ENCODE assay signal across 25 cellular contexts in the genomic region with DNA sequence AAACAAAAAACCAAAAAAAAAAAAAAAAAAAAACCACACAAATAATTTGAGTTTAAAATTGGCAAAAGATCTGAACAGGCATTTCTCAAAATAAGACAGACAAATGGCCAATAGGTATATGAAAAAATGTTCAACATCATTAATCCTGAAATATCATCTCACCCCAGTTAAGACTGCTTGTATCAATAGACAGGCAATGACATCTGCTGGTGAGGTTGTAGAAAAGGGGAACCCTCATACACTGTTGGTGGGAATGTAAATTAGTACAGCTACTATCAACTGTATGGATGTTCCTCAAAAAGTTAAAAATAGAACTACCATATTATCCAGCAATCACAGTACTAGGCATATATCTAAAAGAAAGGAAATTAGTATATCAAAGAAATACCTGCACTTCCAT.
DNase-seq lines count a peak whose midpoint lies in the region; ATAC-seq, FAIRE-seq and TF ChIP-seq lines count a peak whose summit lies in the region.
"Had no signal": no experiment of that assay in that cellular context is flagged by ENCODE, and none has a peak within 500 bp of the region (broad histone marks: within the 10 kb centered on the region; RNA-seq: fewer than 3 reads in every experiment).

No MANE protein-coding gene starts in this region.

- no peaks in the 10 kb centered on the region for H3K36me3 ChIP-seq in HepG2 (replicated peaks in 1 of 2; ENCODE audit: control insufficient read depth in 1 of 2, insufficient read depth in 2 of 2, low read length in 2 of 2)
- H3K36me3 ChIP-seq in right lobe of liver, result no peaks in the 10 kb centered on the region
- no peaks in the 10 kb centered on the region for H3K36me3 ChIP-seq in OCI-LY3 (replicated peaks; ENCODE audit: low read depth, low read length)
- H3K36me3 ChIP-seq: BLaER1 treated with 17β-estradiol and CSF1 and Interleukin-3, amounts not matched to agents 10 nM and 100 nM had no signal

- no peak overlapping the region for H3K27ac Mint-ChIP-seq in stimulated activated naive B cell treated with anti-CD40 and anti-IgM and Interleukin-4, amounts not matched to agents 10 μg/mL and 1 μg/mL and 100 μg/mL, for 72 hours
- H3K27ac Mint-ChIP-seq: activated CD4-positive, alpha-beta T cell treated with anti-CD3 and anti-CD28 coated beads, Interleukin-2, amount 10 ng/mL, durations not matched to agents 7 days and 5 days; activated T-cell treated with anti-CD3 and anti-CD28 coated beads, Interleukin-2, amount 50 U/mL, for 72 hours; natural killer cell; stimulated activated naive CD8-positive, alpha-beta T cell treated with anti-CD3 and anti-CD28 coated beads, Interleukin-15, Interleukin-2, amounts not matched to agents 100 ng/mL and 50 ng/mL, for 24 hours had no signal

- ATAC-seq in HepG2 (no peak), right lobe of liver (no peak), HG03378 (IDR thresholded peaks at IDR 0.05; ENCODE audit: unreplicated experiment) (no peak)
- ATAC-seq in stimulated activated naive B cell treated with anti-CD40 and anti-IgM and Interleukin-4, amounts not matched to agents 10 μg/mL and 1 μg/mL and 100 μg/mL, for 72 hours (replicated peaks), result no peak
- ATAC-seq: activated T-cell treated with anti-CD3 and anti-CD28 coated beads, Interleukin-2, amount 50 U/mL, for 72 hours; natural killer cell had no signal

- TF ChIP-seq CTCF in HepG2 (CRISPR knock-in tag; IDR thresholded peaks at IDR 0.05) (peak; percentile 39), right lobe of liver (IDR thresholded peaks at IDR 0.05) (no peak), OCI-LY3 (IDR thresholded peaks at IDR 0.05; ENCODE audit: low read depth, low read length) (peak; percentile 40), choroid plexus epithelial cell (conservative IDR thresholded peaks at IDR 0.05; ENCODE audit: low read depth, low read length) (peak; percentile 56)

- H3K27ac ChIP-seq in HepG2 (ENCODE audit: extremely low read length, insufficient read depth, low read length), result no peak overlapping the region
- H3K27ac ChIP-seq in right lobe of liver, result no peak overlapping the region
- no peak overlapping the region for H3K27ac ChIP-seq in OCI-LY3 (ENCODE audit: low read length)
- H3K27ac ChIP-seq: BLaER1 treated with 17β-estradiol and CSF1 and Interleukin-3, amounts not matched to agents 10 nM and 100 nM had no signal

- no peaks in the 10 kb centered on the region for H3K9me3 ChIP-seq in HepG2 (ENCODE audit: low read length)
- peaks cover 0 to 4% (median 0%) of the 10 kb centered on the region in 4 donors for H3K9me3 ChIP-seq in right lobe of liver
- no peaks in the 10 kb centered on the region for H3K9me3 ChIP-seq in OCI-LY3 (ENCODE audit: insufficient read depth, low read length)
- H3K9me3 ChIP-seq: Caco-2 had no signal

- H3K27me3 Mint-ChIP-seq in stimulated activated naive B cell treated with anti-CD40 and anti-IgM and Interleukin-4, amounts not matched to agents 10 μg/mL and 1 μg/mL and 100 μg/mL, for 72 hours, result no peaks in the 10 kb centered on the region
- H3K27me3 Mint-ChIP-seq: activated CD4-positive, alpha-beta T cell treated with anti-CD3 and anti-CD28 coated beads, Interleukin-2, amount 10 ng/mL, durations not matched to agents 7 days and 5 days; stimulated activated naive CD8-positive, alpha-beta T cell treated with anti-CD3 and anti-CD28 coated beads, Interleukin-15, Interleukin-2, amounts not matched to agents 100 ng/mL and 50 ng/mL, for 24 hours had no signal

- H3K4me1 Mint-ChIP-seq in stimulated activated naive B cell treated with anti-CD40 and anti-IgM and Interleukin-4, amounts not matched to agents 10 μg/mL and 1 μg/mL and 100 μg/mL, for 72 hours, result no peaks in the 10 kb centered on the region
- H3K4me1 Mint-ChIP-seq: activated CD4-positive, alpha-beta T cell treated with anti-CD3 and anti-CD28 coated beads, Interleukin-2, amount 10 ng/mL, durations not matched to agents 7 days and 5 days; natural killer cell had no signal

- CTCF ChIA-PET in HepG2 (lab: Yijun Ruan, JAX; ENCODE audit: low intra/inter-chr PET ratio, low total read pairs), result no interaction called here

- H3K4me3 ChIP-seq in HepG2 (replicated peaks in 1 of 3; ENCODE audit: insufficient read depth in 1 of 3, low read depth in 2 of 3, low read length in 3 of 3), result no peak overlapping the region
- no peak overlapping the region for H3K4me3 ChIP-seq in right lobe of liver
- no peak overlapping the region for H3K4me3 ChIP-seq in OCI-LY3 (ENCODE audit: low read length)
- no peak overlapping the region for H3K4me3 ChIP-seq in choroid plexus epithelial cell (ENCODE audit: low read depth, low read length)
- H3K4me3 ChIP-seq: BLaER1 treated with 17β-estradiol and CSF1 and Interleukin-3, amounts not matched to agents 10 nM and 100 nM; lung had no signal

- H3K36me3 Mint-ChIP-seq in stimulated activated naive B cell treated with anti-CD40 and anti-IgM and Interleukin-4, amounts not matched to agents 10 μg/mL and 1 μg/mL and 100 μg/mL, for 72 hours, result no peaks in the 10 kb centered on the region
- H3K36me3 Mint-ChIP-seq: natural killer cell had no signal

- no peak for FAIRE-seq in HepG2 (lab: Jason Lieb, UNC)
- FAIRE-seq: GM18507 had no signal

- in situ Hi-C loops in HepG2 (cut with HindIII; ENCODE audit: extremely low pct_ligation_motif_present, low pct_unique_long_range_greater_than_20kb), result no loop called here

- TF ChIP-seq POLR2A in HepG2 (IDR thresholded peaks at IDR 0.05; ENCODE audit: insufficient read depth in 1 of 2, low read depth in 2 of 2, low read length in 2 of 2) (no peak), right lobe of liver (IDR thresholded peaks at IDR 0.05) (no peak)

- intact Hi-C loops in HepG2 (cut with micrococcal nuclease; ENCODE audit: unreplicated experiment) (loop anchor here (1.0 kb wide), 1 partner anchor 872 kb away; no protein-coding TSS in a partner anchor), right lobe of liver (cut with DNase I) (no loop called here)

- TF ChIP-seq EP300 in HepG2 (IDR thresholded peaks at IDR 0.05; ENCODE audit: low read depth in 2 of 2, low read length in 2 of 2), result no peak
- TF ChIP-seq EP300 in HepG2 (CRISPR knock-in tag; IDR thresholded peaks at IDR 0.05; ENCODE audit: borderline replicate concordance), result no peak

- no peak overlapping the region for H3K4me3 Mint-ChIP-seq in stimulated activated naive B cell treated with anti-CD40 and anti-IgM and Interleukin-4, amounts not matched to agents 10 μg/mL and 1 μg/mL and 100 μg/mL, for 72 hours
- H3K4me3 Mint-ChIP-seq: activated CD4-positive, alpha-beta T cell treated with anti-CD3 and anti-CD28 coated beads, Interleukin-2, amount 10 ng/mL, durations not matched to agents 7 days and 5 days; activated T-cell treated with anti-CD3 and anti-CD28 coated beads, Interleukin-2, amount 50 U/mL, for 72 hours; natural killer cell; stimulated activated naive CD8-positive, alpha-beta T cell treated with anti-CD3 and anti-CD28 coated beads, Interleukin-15, Interleukin-2, amounts not matched to agents 100 ng/mL and 50 ng/mL, for 24 hours had no signal

- H3K9ac ChIP-seq in HepG2 (ENCODE audit: insufficient read depth, low read depth, low read length), result no peak overlapping the region
- no peak overlapping the region for H3K9ac ChIP-seq in OCI-LY3 (ENCODE audit: low read length)
- H3K9ac ChIP-seq: BLaER1 treated with 17β-estradiol and CSF1 and Interleukin-3, amounts not matched to agents 10 nM and 100 nM had no signal

- POLR2A ChIA-PET in HepG2 (lab: Yijun Ruan, JAX), result no interaction called here

- DNase-seq in HepG2 (ENCODE audit: low spot score) (no peak), right lobe of liver (no peak), choroid plexus epithelial cell (ENCODE audit: low read depth) (peak; percentile 69), ureter (ENCODE audit: low spot score) (no peak), NCI-H345 treated with DMSO at 0.1 percent for 48 hours (lab: John Stamatoyannopoulos, UW; ENCODE audit: unreplicated experiment) (no peak)
- no peak for DNase-seq in stimulated activated naive B cell treated with anti-CD40 and anti-IgM and Interleukin-4, amounts not matched to agents 10 μg/mL and 1 μg/mL and 100 μg/mL, for 72 hours
- DNase-seq: activated CD4-positive, alpha-beta T cell treated with anti-CD3 and anti-CD28 coated beads, Interleukin-2, amount 10 ng/mL, durations not matched to agents 7 days and 5 days; activated naive CD4-positive, alpha-beta T cell; activated T-cell treated with anti-CD3 and anti-CD28 coated beads, Interleukin-2, amount 50 U/mL, for 72 hours; Caco-2; effector CD4-positive, alpha-beta T cell; kidney glomerular epithelial cell; natural killer cell; NCI-H1092; NCI-H187; NCI-H2227 treated with DMSO at 0.1 percent for 48 hours; occipital lobe; SW 1271; T-helper 9 cell had no signal

- no peak for TF ChIP-seq RAD21 in HepG2 (CRISPR knock-in tag; IDR thresholded peaks at IDR 0.05)

- H3K9me3 Mint-ChIP-seq in stimulated activated naive B cell treated with anti-CD40 and anti-IgM and Interleukin-4, amounts not matched to agents 10 μg/mL and 1 μg/mL and 100 μg/mL, for 72 hours, result peaks cover 13 to 15% of the 10 kb centered on the region in 2 donors
- H3K9me3 Mint-ChIP-seq: activated CD4-positive, alpha-beta T cell treated with anti-CD3 and anti-CD28 coated beads, Interleukin-2, amount 10 ng/mL, durations not matched to agents 7 days and 5 days had no signal

- H4K20me1 ChIP-seq in HepG2 (ENCODE audit: insufficient read depth, low read length) (no peaks in the 10 kb centered on the region), OCI-LY3 (ENCODE audit: insufficient read depth, low read length) (no peaks in the 10 kb centered on the region)
- H4K20me1 ChIP-seq: BLaER1 treated with 17β-estradiol and CSF1 and Interleukin-3, amounts not matched to agents 10 nM and 100 nM had no signal

- BruUV-seq in HepG2 (replicated peaks; lab: Mats Ljungman, UMichigan), result no TSS peak

- H2AFZ ChIP-seq in HepG2 (ENCODE audit: low read length) (no peak overlapping the region), OCI-LY3 (ENCODE audit: low read depth, low read length) (no peak overlapping the region)

- no peaks in the 10 kb centered on the region for H3K79me2 ChIP-seq in HepG2 (ENCODE audit: insufficient read depth, low read length)
- no peaks in the 10 kb centered on the region for H3K79me2 ChIP-seq in OCI-LY3 (ENCODE audit: low read length)

- H3K4me2 ChIP-seq in HepG2 (ENCODE audit: low read depth, low read length) (no peak overlapping the region), OCI-LY3 (ENCODE audit: low read length) (no peak overlapping the region)
- H3K4me2 ChIP-seq: BLaER1 treated with 17β-estradiol and CSF1 and Interleukin-3, amounts not matched to agents 10 nM and 100 nM had no signal

- no peaks in the 10 kb centered on the region for H3K4me1 ChIP-seq in HepG2 (ENCODE audit: insufficient read depth, low read length)
- no peaks in the 10 kb centered on the region for H3K4me1 ChIP-seq in right lobe of liver
- H3K4me1 ChIP-seq in OCI-LY3 (ENCODE audit: low read length), result peaks cover 16% of the 10 kb centered on the region
- H3K4me1 ChIP-seq: BLaER1 treated with 17β-estradiol and CSF1 and Interleukin-3, amounts not matched to agents 10 nM and 100 nM; Caco-2 had no signal

- H3K27me3 ChIP-seq in HepG2 (ENCODE audit: control insufficient read depth in 1 of 2, insufficient read depth in 2 of 2, low read length in 2 of 2) (no peaks in the 10 kb centered on the region), right lobe of liver (no peaks in the 10 kb centered on the region), OCI-LY3 (ENCODE audit: low read depth, low read length) (no peaks in the 10 kb centered on the region)
- H3K27me3 ChIP-seq: BLaER1 treated with 17β-estradiol and CSF1 and Interleukin-3, amounts not matched to agents 10 nM and 100 nM had no signal

TF ChIP-seq in HepG2, 621 proteins besides CTCF, POLR2A, EP300 and RAD21 (continues in another document):
- TF ChIP-seq ZNF619 (CRISPR knock-in tag; IDR thresholded peaks at IDR 0.05), result no peak

Comparison
In these comparisons a context has a peak if more than half of its experiments do, and no peak if none do; other contexts are left out.
1. CTCF ChIP-seq: peak in HepG2 (single experiment), OCI-LY3 (single experiment) and choroid plexus epithelial cell (single experiment); none in right lobe of liver (0 of 4).